ENCODE assay signal across 23 cellular contexts in genomic region chr2:18272148-18272494, GRCh38.
A peak's percentile ranks its signal among the peaks of the same experiment; 100 is the strongest.
DNase-seq lines count a peak whose midpoint lies in the region; ATAC-seq, FAIRE-seq and TF ChIP-seq lines count a peak whose summit lies in the region.
"Had no signal": no experiment of that assay in that cellular context is flagged by ENCODE, and none has a peak within 500 bp of the region (broad histone marks: within the 10 kb centered on the region; RNA-seq: fewer than 3 reads in every experiment).

No MANE protein-coding gene starts in this region.

- H3K27me3 Mint-ChIP-seq in activated CD4-positive, alpha-beta T cell treated with anti-CD3 and anti-CD28 coated beads, Interleukin-2, amount 10 ng/mL, durations not matched to agents 24 days and 14 days: no peaks in the 10 kb centered on the region
- H3K27me3 Mint-ChIP-seq: CD4-positive, alpha-beta T cell had no signal

- no peaks in the 10 kb centered on the region for H3K27me3 ChIP-seq in H7 (ENCODE audit: control insufficient read depth, insufficient read depth, low read length)

- H3K4me1 ChIP-seq in kidney (ENCODE audit: control insufficient read depth in 1 of 2, insufficient read depth in 1 of 2, low read depth in 1 of 2, low read length in 2 of 2): peaks cover 0 to 5% of the 10 kb centered on the region in 2 donors

- H3K36me3 ChIP-seq in H7 (replicated peaks; ENCODE audit: control insufficient read depth, insufficient read depth, low read length) (no peaks in the 10 kb centered on the region), kidney (ENCODE audit: control insufficient read depth in 1 of 2, insufficient read depth in 2 of 2, low read length in 2 of 2) (no peaks in the 10 kb centered on the region)

- intact Hi-C loops in activated CD4-positive, alpha-beta T cell treated with anti-CD3 and anti-CD28 coated beads, Interleukin-2, amount 10 ng/mL, durations not matched to agents 24 days and 14 days (cut with micrococcal nuclease): no loop called here
- intact Hi-C loops in kidney (cut with DNase I): no loop called here
- intact Hi-C loops in sciatic nerve (cut with DNase I): no loop called here

- no peak overlapping the region for H3K9ac ChIP-seq in kidney (ENCODE audit: low read length in 2 of 2)
- H3K9ac ChIP-seq: GM23248 had no signal

- no peak overlapping the region for H3K27ac ChIP-seq in kidney (ENCODE audit: low read depth in 2 of 2, low read length in 2 of 2)
- H3K27ac ChIP-seq: 22Rv1, A549, C4-2B, GM23248, HL-60 had no signal

- no peaks in the 10 kb centered on the region for H3K36me3 Mint-ChIP-seq in activated CD4-positive, alpha-beta T cell treated with anti-CD3 and anti-CD28 coated beads, Interleukin-2, amount 10 ng/mL, durations not matched to agents 24 days and 14 days (ENCODE audit: low read depth)

- no peak overlapping the region for H3K27ac Mint-ChIP-seq in activated CD4-positive, alpha-beta T cell treated with anti-CD3 and anti-CD28 coated beads, Interleukin-2, amount 10 ng/mL, durations not matched to agents 24 days and 14 days
- H3K27ac Mint-ChIP-seq: CD4-positive, alpha-beta T cell; HFFc6 had no signal

- peak; percentile 26 for DNase-seq in activated CD4-positive, alpha-beta T cell treated with anti-CD3 and anti-CD28 coated beads, Interleukin-2, amount 10 ng/mL, durations not matched to agents 24 days and 14 days
- DNase-seq in activated CD4-positive, alpha-beta T cell treated with anti-CD3 and anti-CD28 coated beads, Interleukin-2, amount 50 U/mL, for 4 hours: no peak
- DNase-seq in H7 (peak; percentile 6), kidney (peak; percentile 66), sciatic nerve (ENCODE audit: low spot score) (no peak), T-helper 1 cell (no peak), RCC 7860 (ENCODE audit: low spot score) (no peak)
- DNase-seq: AML-193; CD4-positive, alpha-beta T cell; DMS153; DMS79; GDM1; GM23248; HFFc6 had no signal

- no peak for FAIRE-seq in kidney (lab: Jason Lieb, UNC)
- no peak for FAIRE-seq in RCC 7860 (lab: Jason Lieb, UNC)
- FAIRE-seq: A549, GM12892, GM18507, H54 had no signal

- no peaks in the 10 kb centered on the region for H3K9me3 Mint-ChIP-seq in activated CD4-positive, alpha-beta T cell treated with anti-CD3 and anti-CD28 coated beads, Interleukin-2, amount 10 ng/mL, durations not matched to agents 24 days and 14 days
- H3K9me3 Mint-ChIP-seq: CD4-positive, alpha-beta T cell; HFFc6 had no signal

- H3K4me3 ChIP-seq in H7 (ENCODE audit: insufficient read depth, low read depth, low read length) (no peak overlapping the region), kidney (ENCODE audit: low read length in 2 of 2) (no peak overlapping the region)
- H3K4me3 ChIP-seq: A549, GM23248 had no signal

- TF ChIP-seq CTCF in kidney (IDR thresholded peaks at IDR 0.05; ENCODE audit: borderline replicate concordance, extremely low read depth, insufficient read depth): no peak

- ATAC-seq in sciatic nerve (peak; percentile 24), GM18519 (IDR thresholded peaks at IDR 0.05; ENCODE audit: low FRiP score, unreplicated experiment) (no peak)
- ATAC-seq: A549, HCT116 had no signal

- no peaks in the 10 kb centered on the region for H3K9me3 ChIP-seq in kidney (ENCODE audit: control insufficient read depth in 1 of 2, low read length in 2 of 2)

- H3K4me3 Mint-ChIP-seq in activated CD4-positive, alpha-beta T cell treated with anti-CD3 and anti-CD28 coated beads, Interleukin-2, amount 10 ng/mL, durations not matched to agents 24 days and 14 days: no peak overlapping the region
- H3K4me3 Mint-ChIP-seq: CD4-positive, alpha-beta T cell; HFFc6 had no signal

- no peaks in the 10 kb centered on the region for H3K4me1 Mint-ChIP-seq in activated CD4-positive, alpha-beta T cell treated with anti-CD3 and anti-CD28 coated beads, Interleukin-2, amount 10 ng/mL, durations not matched to agents 24 days and 14 days

Comparison
In these comparisons a context has a peak if more than half of its experiments do, and no peak if none do; other contexts are left out.
1. DNase-seq: peak in activated CD4-positive, alpha-beta T cell treated with anti-CD3 and anti-CD28 coated beads, Interleukin-2, amount 10 ng/mL, durations not matched to agents 24 days and 14 days (single experiment), H7 (single experiment) and kidney (single experiment); none in activated CD4-positive, alpha-beta T cell treated with anti-CD3 and anti-CD28 coated beads, Interleukin-2, amount 50 U/mL, for 4 hours (0 of 2), sciatic nerve (single experiment), T-helper 1 cell (0 of 5) and RCC 7860 (single experiment).